In the genomic region with DNA sequence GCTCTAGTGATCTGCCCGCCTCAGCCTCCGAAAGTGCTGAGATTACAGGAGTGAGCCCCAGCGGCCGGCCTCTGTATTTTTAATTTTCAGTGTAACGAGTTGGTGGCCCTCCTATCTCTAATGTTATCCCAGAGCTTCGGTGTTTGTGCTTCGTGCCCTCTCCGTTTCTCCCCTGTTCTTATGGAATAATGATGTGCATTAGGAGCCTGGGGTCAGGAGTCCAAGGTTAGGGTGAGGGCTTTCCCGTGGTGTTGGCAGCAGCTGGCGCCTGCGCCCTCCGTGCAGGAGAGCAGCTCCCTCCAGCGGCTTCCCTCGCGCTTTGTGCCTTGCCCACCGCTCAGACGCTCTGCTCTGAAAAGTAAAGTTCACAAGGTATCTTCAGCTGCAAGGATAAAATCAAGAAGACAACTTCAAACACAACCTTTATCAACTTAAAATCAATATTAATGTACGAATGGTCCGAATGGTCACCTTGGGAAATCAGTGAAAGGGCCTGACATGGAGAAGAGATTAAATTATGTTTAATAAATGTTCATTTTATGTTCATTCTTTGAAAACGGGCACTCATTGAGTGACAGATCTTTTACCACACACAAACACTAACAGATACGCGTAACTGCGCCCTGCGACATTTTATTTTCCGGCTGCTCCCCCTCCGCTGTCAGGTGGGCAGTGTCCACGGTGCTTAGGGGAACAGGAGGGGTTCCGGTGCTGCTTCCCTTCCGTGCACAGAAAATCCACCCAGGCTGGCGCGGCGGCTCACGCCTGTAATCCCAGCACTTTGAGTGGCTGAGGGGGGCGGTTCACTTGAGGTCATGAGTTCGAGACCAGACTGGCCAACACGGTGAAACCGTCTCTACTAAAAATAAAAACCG, we compare ENCODE assay signal across 8 cellular contexts.
DNase-seq lines count a peak whose midpoint lies in the region; ATAC-seq, FAIRE-seq and TF ChIP-seq lines count a peak whose summit lies in the region.

No MANE protein-coding gene starts in this region.

- H3K27me3 Mint-ChIP-seq in activated T-cell treated with anti-CD3 and anti-CD28 coated beads, Interleukin-2, amount 50 U/mL, for 4 hours (ENCODE audit: low read depth), result peaks cover 2% of the 10 kb centered on the region

- no peaks in the 10 kb centered on the region for H3K9me3 Mint-ChIP-seq in activated T-cell treated with anti-CD3 and anti-CD28 coated beads, Interleukin-2, amount 50 U/mL, for 4 hours

- H3K27me3 ChIP-seq in neutrophil, result peaks cover 18% of the 10 kb centered on the region

- H3K4me3 ChIP-seq in neutrophil (ENCODE audit: low read depth in 1 of 2, low read length in 1 of 2), result peak overlapping the region; percentile 62 to 66

- DNase-seq in GDM1 (lab: John Stamatoyannopoulos, UW) (peak; percentile 16), HuH-7 (ENCODE audit: low spot score) (peak; percentile 54), fibroblast of peridontal ligament (ENCODE audit: extremely low read depth) (peak; percentile 38), NCI-H345 (lab: John Stamatoyannopoulos, UW) (no peak), urothelium cell line (ENCODE audit: low spot score) (no peak), NCI-H1930 (lab: John Stamatoyannopoulos, UW) (no peak)
- DNase-seq in activated T-cell treated with anti-CD3 and anti-CD28 coated beads, Interleukin-2, amount 50 U/mL, for 4 hours, result peak; percentile 41

- H3K4me1 Mint-ChIP-seq in activated T-cell treated with anti-CD3 and anti-CD28 coated beads, Interleukin-2, amount 50 U/mL, for 4 hours (ENCODE audit: low read depth), result peaks cover 8% of the 10 kb centered on the region

- no peak for FAIRE-seq in urothelium cell line (lab: Jason Lieb, UNC)

- no peaks in the 10 kb centered on the region for H3K36me3 Mint-ChIP-seq in activated T-cell treated with anti-CD3 and anti-CD28 coated beads, Interleukin-2, amount 50 U/mL, for 4 hours (ENCODE audit: insufficient read depth)

- peak; percentile 49 to 66 for ATAC-seq in activated T-cell treated with anti-CD3 and anti-CD28 coated beads, Interleukin-2, amount 50 U/mL, for 4 hours

- no peak for TF ChIP-seq CTCF in neutrophil (IDR thresholded peaks at IDR 0.05)

- peak overlapping the region; percentile 0 for H3K27ac ChIP-seq in neutrophil

- peak overlapping the region; percentile 84 for H3K4me3 Mint-ChIP-seq in activated T-cell treated with anti-CD3 and anti-CD28 coated beads, Interleukin-2, amount 50 U/mL, for 4 hours

- no peaks in the 10 kb centered on the region for H3K9me3 ChIP-seq in neutrophil

- no peaks in the 10 kb centered on the region for H3K36me3 ChIP-seq in neutrophil

- peaks cover 14 to 17% of the 10 kb centered on the region in 2 experiments for H3K4me1 ChIP-seq in neutrophil (ENCODE audit: control insufficient read depth in 1 of 2, insufficient read depth in 1 of 2, low read depth in 1 of 2, low read length in 1 of 2)

Comparison
In these comparisons a context has a peak if more than half of its experiments do, and no peak if none do; other contexts are left out.
1. DNase-seq: peak in GDM1 (single experiment), HuH-7 (single experiment), activated T-cell treated with anti-CD3 and anti-CD28 coated beads, Interleukin-2, amount 50 U/mL, for 4 hours (single experiment) and fibroblast of peridontal ligament (single experiment); none in NCI-H345 (single experiment), urothelium cell line (single experiment) and NCI-H1930 (0 of 2).